In genomic region chr19:55563261-55563690, GRCh38 we compare ENCODE assay signal across 15 cellular contexts. TPM values are rescaled to one million over a fixed set of nuclear protein-coding genes. Genes with fewer than 3 reads are reported as not detected.
A peak's percentile ranks its signal among the peaks of the same experiment; 100 is the strongest.
DNase-seq lines count a peak whose midpoint lies in the region; ATAC-seq and TF ChIP-seq lines count a peak whose summit lies in the region.
"Had no signal": no experiment of that assay in that cellular context is flagged by ENCODE, and none has a peak within 500 bp of the region (broad histone marks: within the 10 kb centered on the region; RNA-seq: fewer than 3 reads in every experiment).

No MANE protein-coding gene starts in this region.

- DNase-seq in DMS153 (lab: John Stamatoyannopoulos, UW) (peak; percentile 17), DMS153 treated with DMSO at 0.1 percent for 48 hours (lab: John Stamatoyannopoulos, UW; ENCODE audit: unreplicated experiment) (no peak), cerebellar nuclear complex (lab: John Stamatoyannopoulos, UW) (peak; percentile 68 to 87), left lung (no peak), upper lobe of right lung (no peak), NCI-H510A treated with DMSO at 0.1 percent for 48 hours (lab: John Stamatoyannopoulos, UW) (no peak), 8988T (no peak)
- no peak for DNase-seq in stimulated activated CD4-positive, alpha-beta T cell treated with anti-CD3 and anti-CD28 coated beads, Interleukin-4, amount 100 ng/mL, for 4 hours
- DNase-seq: DND-41, NCI-H1105 had no signal

- peak; percentile 77 for ATAC-seq in left lung
- ATAC-seq in upper lobe of right lung: peak; percentile 84
- ATAC-seq: stimulated activated effector memory CD8-positive, alpha-beta T cell treated with anti-CD3 and anti-CD28 coated beads, Interleukin-12 subunit alpha, Interleukin-12 subunit beta, amount 100 ng/mL, for 72 hours had no signal

- TF ChIP-seq CTCF in left lung (IDR thresholded peaks at IDR 0.05) (no peak), upper lobe of right lung (IDR thresholded peaks at IDR 0.05) (no peak)

- no peak overlapping the region for H3K27ac ChIP-seq in left lung
- H3K27ac ChIP-seq in upper lobe of right lung: no peak overlapping the region
- H3K27ac ChIP-seq: 22Rv1, ascending aorta, epithelial cell of prostate had no signal

- H3K27me3 ChIP-seq in left lung: peaks cover 0 to 27% of the 10 kb centered on the region in 2 donors
- no peaks in the 10 kb centered on the region for H3K27me3 ChIP-seq in upper lobe of right lung
- H3K27me3 ChIP-seq: ascending aorta had no signal

- H3K4me3 ChIP-seq in left lung (no peak overlapping the region), upper lobe of right lung (no peak overlapping the region)
- H3K4me3 ChIP-seq: ascending aorta had no signal

- no peaks in the 10 kb centered on the region for H3K36me3 ChIP-seq in left lung
- no peaks in the 10 kb centered on the region for H3K36me3 ChIP-seq in upper lobe of right lung
- H3K36me3 ChIP-seq: ascending aorta had no signal

- H3K4me1 ChIP-seq in left lung (no peaks in the 10 kb centered on the region), upper lobe of right lung (no peaks in the 10 kb centered on the region)
- H3K4me1 ChIP-seq: ascending aorta had no signal

- intact Hi-C loops in left lung (cut with DNase I) (no loop called here), upper lobe of right lung (cut with DNase I) (no loop called here)

- H3K9me3 ChIP-seq in left lung (no peaks in the 10 kb centered on the region), upper lobe of right lung (no peaks in the 10 kb centered on the region)
- H3K9me3 ChIP-seq: ascending aorta had no signal

RNA-seq across cellular contexts. Expression of gene ZNF579, which starts 17.4 kb away (rescaled TPM):
- total RNA-seq in left lung (10 to 100 TPM; 12.8 to 14.7 TPM), upper lobe of right lung (15.7 TPM)

RNA-seq across cellular contexts. Expression of gene SBK3, which starts 17.9 kb away (rescaled TPM):
- total RNA-seq in left lung (under 1 TPM; 0.26 to 0.50 TPM), upper lobe of right lung (1.8 TPM)
- total RNA-seq: ascending aorta had no signal

RNA-seq across cellular contexts. Expression of gene SBK2, which starts 26.3 kb away (rescaled TPM):
- total RNA-seq in left lung: not detected
- not detected for total RNA-seq in upper lobe of right lung
- total RNA-seq: ascending aorta, neural crest cell had no signal

RNA-seq across cellular contexts. Expression of gene FIZ1, which starts 36.0 kb away (rescaled TPM):
- 10 to 100 TPM; 11.0 to 14.4 TPM for total RNA-seq in left lung
- total RNA-seq in upper lobe of right lung: 14.9 TPM

RNA-seq across cellular contexts. Expression of gene ZNF524, which starts 36.8 kb away (rescaled TPM):
- total RNA-seq in left lung: 10 to 100 TPM; 22.3 to 22.4 TPM
- total RNA-seq in upper lobe of right lung: 28.6 TPM

Comparison
In these comparisons a context has a peak if more than half of its experiments do, and no peak if none do; other contexts are left out.
1. DNase-seq: peak in DMS153 (single experiment) and cerebellar nuclear complex (2 of 2); none in DMS153 treated with DMSO at 0.1 percent for 48 hours (single experiment), left lung (0 of 2), upper lobe of right lung (single experiment), NCI-H510A treated with DMSO at 0.1 percent for 48 hours (single experiment), stimulated activated CD4-positive, alpha-beta T cell treated with anti-CD3 and anti-CD28 coated beads, Interleukin-4, amount 100 ng/mL, for 4 hours (0 of 2) and 8988T (single experiment).